ENCODE assay signal across 30 cellular contexts in genomic region chr1:220028496-220028895, GRCh38. TPM values are rescaled to one million over a fixed set of nuclear protein-coding genes. Genes with fewer than 3 reads are reported as not detected.
DNase-seq lines count a peak whose midpoint lies in the region; ATAC-seq and TF ChIP-seq lines count a peak whose summit lies in the region.
"Had no signal": no experiment of that assay in that cellular context is flagged by ENCODE, and none has a peak within 500 bp of the region (broad histone marks: within the 10 kb centered on the region; RNA-seq: fewer than 3 reads in every experiment).

No MANE protein-coding gene starts in this region.

- H3K4me3 ChIP-seq in gastrocnemius medialis, result no peak overlapping the region
- no peak overlapping the region for H3K4me3 ChIP-seq in SJCRH30
- H3K4me3 ChIP-seq: body of pancreas, HAP-1, skin epidermis had no signal

- no peaks in the 10 kb centered on the region for H3K27me3 ChIP-seq in gastrocnemius medialis
- H3K27me3 ChIP-seq in SJCRH30, result no peaks in the 10 kb centered on the region
- H3K27me3 ChIP-seq: body of pancreas had no signal

- in situ Hi-C loops in gastrocnemius medialis (cut with MboI; ENCODE audit: low sequenced_read_pairs in 4 of 4), result no loop called here

- H3K9me3 Mint-ChIP-seq in progenitor cell of endocrine pancreas (ENCODE audit: low read depth), result no peaks in the 10 kb centered on the region
- H3K9me3 Mint-ChIP-seq: activated naive CD4-positive, alpha-beta T cell treated with anti-CD3 and anti-CD28 coated beads for 36 hours; activated T-cell treated with anti-CD3 and anti-CD28 coated beads, Interleukin-2, amount 50 U/mL, for 72 hours; central memory CD8-positive, alpha-beta T cell; dendritic cell treated with granulocyte-macrophage colony-stimulating factor and Interleukin-4, amounts not matched to agents 40 ng/mL and 50 ng/mL, for 4 days; natural killer cell treated with Interleukin-12 subunit alpha and Interleukin-12 subunit beta and Interleukin-15 and Interleukin-18, amount 100 ng/mL, for 72 hours; stimulated activated memory B cell treated with anti-CD40 and anti-IgM and Interleukin-4, amounts not matched to agents 10 μg/mL and 1 μg/mL and 100 μg/mL, for 72 hours had no signal

- no peak overlapping the region for H3K4me3 Mint-ChIP-seq in progenitor cell of endocrine pancreas (ENCODE audit: low read depth)
- H3K4me3 Mint-ChIP-seq: activated naive CD4-positive, alpha-beta T cell treated with anti-CD3 and anti-CD28 coated beads for 36 hours; activated T-cell treated with anti-CD3 and anti-CD28 coated beads, Interleukin-2, amount 50 U/mL, for 72 hours; central memory CD8-positive, alpha-beta T cell; dendritic cell treated with granulocyte-macrophage colony-stimulating factor and Interleukin-4, amounts not matched to agents 40 ng/mL and 50 ng/mL, for 4 days; natural killer cell treated with Interleukin-12 subunit alpha and Interleukin-12 subunit beta and Interleukin-15 and Interleukin-18, amount 100 ng/mL, for 72 hours; stimulated activated memory B cell treated with anti-CD40 and anti-IgM and Interleukin-4, amounts not matched to agents 10 μg/mL and 1 μg/mL and 100 μg/mL, for 72 hours had no signal

- no peaks in the 10 kb centered on the region for H3K27me3 Mint-ChIP-seq in progenitor cell of endocrine pancreas
- H3K27me3 Mint-ChIP-seq: central memory CD8-positive, alpha-beta T cell; dendritic cell treated with granulocyte-macrophage colony-stimulating factor and Interleukin-4, amounts not matched to agents 40 ng/mL and 50 ng/mL, for 4 days; natural killer cell treated with Interleukin-12 subunit alpha and Interleukin-12 subunit beta and Interleukin-15 and Interleukin-18, amount 100 ng/mL, for 72 hours; stimulated activated memory B cell treated with anti-CD40 and anti-IgM and Interleukin-4, amounts not matched to agents 10 μg/mL and 1 μg/mL and 100 μg/mL, for 72 hours had no signal

- peaks cover 7% of the 10 kb centered on the region for H3K4me1 Mint-ChIP-seq in progenitor cell of endocrine pancreas (ENCODE audit: low read depth)
- H3K4me1 Mint-ChIP-seq: central memory CD8-positive, alpha-beta T cell; stimulated activated memory B cell treated with anti-CD40 and anti-IgM and Interleukin-4, amounts not matched to agents 10 μg/mL and 1 μg/mL and 100 μg/mL, for 72 hours had no signal

- H3K36me3 ChIP-seq in gastrocnemius medialis (peaks cover 0 to 62% of the 10 kb centered on the region in 2 donors), SJCRH30 (peaks cover 53% of the 10 kb centered on the region)

- no peak for TF ChIP-seq POLR2A in gastrocnemius medialis (IDR thresholded peaks at IDR 0.05)

- H3K9me3 ChIP-seq in gastrocnemius medialis (no peaks in the 10 kb centered on the region), SJCRH30 (replicated peaks) (no peaks in the 10 kb centered on the region)
- H3K9me3 ChIP-seq: body of pancreas, HAP-1 had no signal

- H3K4me1 ChIP-seq in gastrocnemius medialis (no peaks in the 10 kb centered on the region), SJCRH30 (no peaks in the 10 kb centered on the region)
- H3K4me1 ChIP-seq: body of pancreas, Caco-2, HAP-1 had no signal

- no peak for TF ChIP-seq CTCF in progenitor cell of endocrine pancreas (IDR thresholded peaks at IDR 0.05; ENCODE audit: unreplicated experiment)
- no peak for TF ChIP-seq CTCF in gastrocnemius medialis (IDR thresholded peaks at IDR 0.05 in 4 of 5, conservative IDR thresholded peaks at IDR 0.05 in 1 of 5)

- intact Hi-C loops in gastrocnemius medialis (cut with DNase I; ENCODE audit: low total_unique reads), result no loop called here

- peak; percentile 13 for DNase-seq in NCI-H1105 treated with DMSO at 0.1 percent for 48 hours (lab: John Stamatoyannopoulos, UW)
- DNase-seq in NCI-H1105 (lab: John Stamatoyannopoulos, UW), result no peak
- DNase-seq in progenitor cell of endocrine pancreas (ENCODE audit: low spot score, unreplicated experiment), result no peak
- no peak for DNase-seq in gastrocnemius medialis
- DNase-seq in NCI-H2029 treated with DMSO at 0.1 percent for 48 hours (lab: John Stamatoyannopoulos, UW), result no peak
- DNase-seq in SJCRH30, result no peak
- DNase-seq: activated CD4-positive, alpha-beta T cell treated with anti-CD3 and anti-CD28 coated beads, Interleukin-2, amount 50 U/mL, for 48 hours; activated CD4-positive, CD25-positive, alpha-beta regulatory T cell treated with anti-CD3 and anti-CD28 coated beads, Interleukin-2, amount 50 U/mL, for 72 hours; activated naive CD4-positive, alpha-beta T cell treated with anti-CD3 and anti-CD28 coated beads for 36 hours; activated T-cell treated with anti-CD3 and anti-CD28 coated beads, Interleukin-2, amount 50 U/mL, for 72 hours; body of pancreas; Caco-2; DND-41; erythroblast; KBM-7; NCI-H526; Right ventricle myocardium superior; trophoblast cell had no signal

- ATAC-seq in GM21423 (IDR thresholded peaks at IDR 0.05; ENCODE audit: unreplicated experiment), result peak; percentile 62
- ATAC-seq in HG03354 (IDR thresholded peaks at IDR 0.05; ENCODE audit: poor library complexity, severe bottlenecking, unreplicated experiment), result peak; percentile 89
- no peak for ATAC-seq in gastrocnemius medialis
- ATAC-seq: activated T-cell treated with anti-CD3 and anti-CD28 coated beads, Interleukin-2, amount 50 U/mL, for 72 hours; body of pancreas; natural killer cell treated with Interleukin-12 subunit alpha and Interleukin-12 subunit beta and Interleukin-15 and Interleukin-18, amount 100 ng/mL, for 72 hours; Panc1; stimulated activated memory B cell treated with anti-CD40 and anti-IgM and Interleukin-4, amounts not matched to agents 10 μg/mL and 1 μg/mL and 100 μg/mL, for 72 hours had no signal

- H3K36me3 Mint-ChIP-seq in progenitor cell of endocrine pancreas (ENCODE audit: insufficient read depth), result peaks cover 25% of the 10 kb centered on the region

- H3K27ac Mint-ChIP-seq in progenitor cell of endocrine pancreas, result peak overlapping the region; percentile 60
- H3K27ac Mint-ChIP-seq: activated naive CD4-positive, alpha-beta T cell treated with anti-CD3 and anti-CD28 coated beads for 36 hours; activated T-cell treated with anti-CD3 and anti-CD28 coated beads, Interleukin-2, amount 50 U/mL, for 72 hours; dendritic cell treated with granulocyte-macrophage colony-stimulating factor and Interleukin-4, amounts not matched to agents 40 ng/mL and 50 ng/mL, for 4 days; natural killer cell treated with Interleukin-12 subunit alpha and Interleukin-12 subunit beta and Interleukin-15 and Interleukin-18, amount 100 ng/mL, for 72 hours; stimulated activated memory B cell treated with anti-CD40 and anti-IgM and Interleukin-4, amounts not matched to agents 10 μg/mL and 1 μg/mL and 100 μg/mL, for 72 hours had no signal

- H3K27ac ChIP-seq in gastrocnemius medialis (no peak overlapping the region), SJCRH30 (no peak overlapping the region)
- H3K27ac ChIP-seq: 22Rv1, body of pancreas, C4-2B, HL-60, skin epidermis had no signal

RNA-seq across cellular contexts. Expression of gene EPRS1, which starts 17.8 kb away (rescaled TPM):
- total RNA-seq in progenitor cell of endocrine pancreas (103 TPM in 2 replicates), gastrocnemius medialis (10 to 100 TPM; 47.4 to 89.6 (median 73.9) TPM)
- total RNA-seq in SJCRH30 (2014; rRNA removed; shearing (Covaris generic)), result 112 and 123 TPM in 2 replicates

Comparison
In these comparisons a context has a peak if more than half of its experiments do, and no peak if none do; other contexts are left out.
1. ATAC-seq: peak in GM21423 (single experiment) and HG03354 (single experiment); none in gastrocnemius medialis (0 of 2).